In the genomic region with DNA sequence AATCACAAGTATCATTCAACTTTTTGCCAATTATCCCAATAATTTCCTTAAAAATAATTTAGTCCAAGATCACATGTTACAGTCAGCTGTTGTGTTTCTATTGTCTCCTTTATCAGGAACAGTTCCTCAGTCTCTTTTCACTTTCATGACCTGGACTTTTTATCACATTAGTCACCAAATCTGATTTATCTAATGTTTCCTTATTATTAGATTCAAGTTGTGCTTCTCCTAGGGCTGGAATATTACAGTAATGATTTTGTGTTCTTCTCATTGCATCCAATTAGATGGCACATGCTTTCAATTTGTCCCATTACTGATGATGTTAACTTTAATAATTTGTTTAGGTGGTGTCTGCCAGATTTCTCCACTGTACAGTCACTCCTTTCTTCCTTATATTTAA, we compare ENCODE assay signal across 16 cellular contexts.
"Had no signal": no experiment of that assay in that cellular context is flagged by ENCODE, and none has a peak within 500 bp of the region (broad histone marks: within the 10 kb centered on the region; RNA-seq: fewer than 3 reads in every experiment).

No MANE protein-coding gene starts in this region.

- H3K9me3 Mint-ChIP-seq: activated naive CD4-positive, alpha-beta T cell treated with anti-CD3 and anti-CD28 coated beads, Interleukin-2, amount 10 ng/mL, durations not matched to agents 7 days and 5 days had no signal

- H3K27ac Mint-ChIP-seq: activated naive CD4-positive, alpha-beta T cell treated with anti-CD3 and anti-CD28 coated beads, Interleukin-2, amount 10 ng/mL, durations not matched to agents 7 days and 5 days; mesothelial cell of epicardium; T-cell had no signal

- ATAC-seq: activated CD4-positive, CD25-positive, alpha-beta regulatory T cell treated with anti-CD3 and anti-CD28 coated beads, Interleukin-2, amount 50 U/mL, for 24 hours; T-cell; upper lobe of right lung had no signal

- H3K4me1 ChIP-seq: upper lobe of right lung had no signal

- H3K27me3 ChIP-seq: sigmoid colon, upper lobe of right lung had no signal

- H3K36me3 Mint-ChIP-seq: activated naive CD4-positive, alpha-beta T cell treated with anti-CD3 and anti-CD28 coated beads, Interleukin-2, amount 10 ng/mL, durations not matched to agents 7 days and 5 days; mesothelial cell of epicardium; T-cell had no signal

- H3K4me3 Mint-ChIP-seq: activated naive CD4-positive, alpha-beta T cell treated with anti-CD3 and anti-CD28 coated beads, Interleukin-2, amount 10 ng/mL, durations not matched to agents 7 days and 5 days; mesothelial cell of epicardium; T-cell had no signal

- H3K4me3 ChIP-seq: sigmoid colon, thoracic aorta, upper lobe of right lung had no signal

- DNase-seq: activated CD4-positive, alpha-beta T cell treated with anti-CD3 and anti-CD28 coated beads, Interleukin-2, amount 50 U/mL, for 1 hour; activated naive CD4-positive, alpha-beta T cell treated with anti-CD3 and anti-CD28 coated beads, Interleukin-2, amount 10 ng/mL, durations not matched to agents 7 days and 5 days; activated T-cell treated with anti-CD3 and anti-CD28 coated beads for 4 hours; central memory CD4-positive, alpha-beta T cell; cortex of kidney; effector CD8-positive, alpha-beta T cell; glutamatergic neuron; sigmoid colon; stimulated activated CD4-positive, alpha-beta T cell treated with anti-CD3 and anti-CD28 coated beads, Interleukin-12 subunit alpha, Interleukin-12 subunit beta, amount 100 ng/mL, for 4 hours; stimulated activated CD4-positive, alpha-beta T cell treated with anti-CD3 and anti-CD28 coated beads, Interleukin-2, amount 100 ng/mL, for 24 hours; T-cell; T-helper 9 cell; upper lobe of right lung had no signal

- H3K36me3 ChIP-seq: sigmoid colon, thoracic aorta, upper lobe of right lung had no signal

- H3K9me3 ChIP-seq: sigmoid colon, thoracic aorta, upper lobe of right lung had no signal

- H3K27ac ChIP-seq: sigmoid colon, thoracic aorta, upper lobe of right lung had no signal

- H3K27me3 Mint-ChIP-seq: activated naive CD4-positive, alpha-beta T cell treated with anti-CD3 and anti-CD28 coated beads, Interleukin-2, amount 10 ng/mL, durations not matched to agents 7 days and 5 days had no signal

- H3K4me1 Mint-ChIP-seq: activated naive CD4-positive, alpha-beta T cell treated with anti-CD3 and anti-CD28 coated beads, Interleukin-2, amount 10 ng/mL, durations not matched to agents 7 days and 5 days; T-cell had no signal
